25 cellular contexts compared by ENCODE assay signal in the genomic region with DNA sequence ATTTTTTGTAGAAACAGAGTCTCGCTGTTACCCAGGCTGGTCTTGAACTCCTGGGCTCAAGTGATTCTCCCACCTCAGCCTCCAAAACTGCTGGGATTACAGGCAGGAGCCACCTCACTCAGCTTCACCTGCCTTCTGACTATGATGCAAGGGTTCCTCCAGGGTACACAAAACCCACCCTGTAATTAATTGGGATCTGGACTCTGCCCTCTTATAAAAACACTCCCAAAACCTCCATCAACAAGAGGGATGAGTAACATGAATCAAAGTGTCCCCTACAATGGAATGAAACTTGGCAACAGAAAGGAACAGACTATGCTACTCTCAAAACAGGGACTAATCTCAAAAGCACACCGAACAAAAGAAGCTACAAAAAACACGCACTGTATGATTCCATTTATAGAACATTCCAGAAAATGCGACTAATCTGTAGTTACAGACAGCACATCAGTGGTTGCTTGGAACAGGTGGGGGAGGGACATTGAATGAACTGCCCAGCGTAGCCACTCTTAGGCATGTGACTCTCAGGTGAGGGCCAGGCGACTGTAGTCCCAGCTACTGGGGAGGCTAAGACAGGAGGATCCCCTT. TPM values are rescaled to one million over a fixed set of nuclear protein-coding genes. Genes with fewer than 3 reads are reported as not detected.
DNase-seq lines count a peak whose midpoint lies in the region; ATAC-seq and TF ChIP-seq lines count a peak whose summit lies in the region.
"Had no signal": no experiment of that assay in that cellular context is flagged by ENCODE, and none has a peak within 500 bp of the region (broad histone marks: within the 10 kb centered on the region; RNA-seq: fewer than 3 reads in every experiment).

No MANE protein-coding gene starts in this region.

- CTCF ChIA-PET in HEK293 (lab: Yijun Ruan, JAX): interaction anchor here (0.6 to 1.1 kb wide), 4 partner anchors 8 to 481 kb away, joined by 3 to 13 read pairs (median 4); no protein-coding TSS in a partner anchor

- no peaks in the 10 kb centered on the region for H3K4me1 Mint-ChIP-seq in type B pancreatic cell (ENCODE audit: unreplicated experiment)

- H3K9me3 Mint-ChIP-seq in type B pancreatic cell: no peaks in the 10 kb centered on the region
- H3K9me3 Mint-ChIP-seq: CD4-positive, alpha-beta memory T cell had no signal

- peak; percentile 65 for DNase-seq in SW480 (ENCODE audit: low spot score)
- DNase-seq in kidney tubule cell (ENCODE audit: low spot score): peak; percentile 17
- DNase-seq in type B pancreatic cell (ENCODE audit: extremely low spot score, unreplicated experiment): no peak
- DNase-seq in OCI-M1 (lab: John Stamatoyannopoulos, UW): no peak
- DNase-seq: C1 segment of cervical spinal cord; CD4-positive, alpha-beta memory T cell; COR-L47; DMS53; GM23248; H9; KG1; MG63; NCI-H1105 treated with DMSO at 0.1 percent for 48 hours; NCI-H146; NCI-H2029; NCI-H446 treated with DMSO at 0.1 percent for 48 hours; NCI-H526; NCI-H82; RPMI8226; SHP77 had no signal

- H3K27ac Mint-ChIP-seq in type B pancreatic cell: peak overlapping the region; percentile 15
- H3K27ac Mint-ChIP-seq: CD4-positive, alpha-beta memory T cell had no signal

- peak overlapping the region; percentile 33 for H3K4me3 Mint-ChIP-seq in type B pancreatic cell

- H3K4me3 ChIP-seq in HEK293 (ENCODE audit: low read depth, low read length): no peak overlapping the region
- H3K4me3 ChIP-seq: GM23248, MG63 had no signal

- H3K27ac ChIP-seq in HEK293 (ENCODE audit: extremely low read depth, low read depth, low read length): no peak overlapping the region
- H3K27ac ChIP-seq: GM23248 had no signal

- no peaks in the 10 kb centered on the region for H3K36me3 Mint-ChIP-seq in type B pancreatic cell
- H3K36me3 Mint-ChIP-seq: CD4-positive, alpha-beta memory T cell had no signal

- no peak for ATAC-seq in HG03139 (IDR thresholded peaks at IDR 0.05; ENCODE audit: unreplicated experiment)
- no peak for ATAC-seq in HG03565 (IDR thresholded peaks at IDR 0.05; ENCODE audit: unreplicated experiment)

- no peaks in the 10 kb centered on the region for H3K9me3 ChIP-seq in HEK293 (ENCODE audit: control insufficient read depth, insufficient read depth, low read depth, low read length)

- TF ChIP-seq CTCF in HEK293 (tag by site-specific recombination; IDR thresholded peaks at IDR 0.05) (no peak), type B pancreatic cell (conservative IDR thresholded peaks at IDR 0.05) (no peak)

- POLR2A ChIA-PET in HEK293 (lab: Yijun Ruan, JAX): interaction anchor here (0.5 kb wide), 1 partner anchor 434 kb away, joined by 8 read pairs; no protein-coding TSS in a partner anchor

- H3K36me3 ChIP-seq in HEK293 (ENCODE audit: control insufficient read depth in 2 of 2, insufficient read depth in 1 of 2, low read length in 2 of 2): no peaks in the 10 kb centered on the region
- H3K36me3 ChIP-seq: MG63 had no signal

- H3K4me1 ChIP-seq in HEK293 (ENCODE audit: control insufficient read depth, insufficient read depth, low read length): no peaks in the 10 kb centered on the region; the same call in 1 of the 2 replicates

- H3K27me3 Mint-ChIP-seq in type B pancreatic cell: peaks cover 25% of the 10 kb centered on the region

TF ChIP-seq in HEK293, 187 proteins besides CTCF, POLR2A, EP300 and RAD21:
- TF ChIP-seq SP7 (tag by site-specific recombination; IDR thresholded peaks at IDR 0.05): peak; percentile 84
- TF ChIP-seq, protein P1, sequence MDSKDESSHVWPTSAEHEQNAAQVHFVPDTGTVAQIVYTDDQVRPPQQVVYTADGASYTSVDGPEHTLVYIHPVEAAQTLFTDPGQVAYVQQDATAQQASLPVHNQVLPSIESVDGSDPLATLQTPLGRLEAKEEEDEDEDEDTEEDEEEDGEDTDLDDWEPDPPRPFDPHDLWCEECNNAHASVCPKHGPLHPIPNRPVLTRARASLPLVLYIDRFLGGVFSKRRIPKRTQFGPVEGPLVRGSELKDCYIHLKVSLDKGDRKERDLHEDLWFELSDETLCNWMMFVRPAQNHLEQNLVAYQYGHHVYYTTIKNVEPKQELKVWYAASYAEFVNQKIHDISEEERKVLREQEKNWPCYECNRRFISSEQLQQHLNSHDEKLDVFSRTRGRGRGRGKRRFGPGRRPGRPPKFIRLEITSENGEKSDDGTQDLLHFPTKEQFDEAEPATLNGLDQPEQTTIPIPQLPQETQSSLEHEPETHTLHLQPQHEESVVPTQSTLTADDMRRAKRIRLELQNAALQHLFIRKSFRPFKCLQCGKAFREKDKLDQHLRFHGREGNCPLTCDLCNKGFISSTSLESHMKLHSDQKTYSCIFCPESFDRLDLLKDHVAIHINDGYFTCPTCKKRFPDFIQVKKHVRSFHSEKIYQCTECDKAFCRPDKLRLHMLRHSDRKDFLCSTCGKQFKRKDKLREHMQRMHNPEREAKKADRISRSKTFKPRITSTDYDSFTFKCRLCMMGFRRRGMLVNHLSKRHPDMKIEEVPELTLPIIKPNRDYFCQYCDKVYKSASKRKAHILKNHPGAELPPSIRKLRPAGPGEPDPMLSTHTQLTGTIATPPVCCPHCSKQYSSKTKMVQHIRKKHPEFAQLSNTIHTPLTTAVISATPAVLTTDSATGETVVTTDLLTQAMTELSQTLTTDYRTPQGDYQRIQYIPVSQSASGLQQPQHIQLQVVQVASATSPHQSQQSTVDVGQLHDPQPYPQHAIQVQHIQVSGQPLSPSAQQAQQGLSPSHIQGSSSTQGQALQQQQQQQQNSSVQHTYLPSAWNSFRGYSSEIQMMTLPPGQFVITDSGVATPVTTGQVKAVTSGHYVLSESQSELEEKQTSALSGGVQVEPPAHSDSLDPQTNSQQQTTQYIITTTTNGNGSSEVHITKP (tag by site-specific recombination; IDR thresholded peaks at IDR 0.05): 0 out of 2 replicates have a peak, but pooled peaks have one; percentile 22
- no peak for TF ChIP-seq ZNF311 (tag by site-specific recombination; IDR thresholded peaks at IDR 0.05; ENCODE audit: borderline replicate concordance)
- TF ChIP-seq EGR2 (tag by site-specific recombination; IDR thresholded peaks at IDR 0.05; ENCODE audit: low read depth): no peak
- TF ChIP-seq, protein P2, sequence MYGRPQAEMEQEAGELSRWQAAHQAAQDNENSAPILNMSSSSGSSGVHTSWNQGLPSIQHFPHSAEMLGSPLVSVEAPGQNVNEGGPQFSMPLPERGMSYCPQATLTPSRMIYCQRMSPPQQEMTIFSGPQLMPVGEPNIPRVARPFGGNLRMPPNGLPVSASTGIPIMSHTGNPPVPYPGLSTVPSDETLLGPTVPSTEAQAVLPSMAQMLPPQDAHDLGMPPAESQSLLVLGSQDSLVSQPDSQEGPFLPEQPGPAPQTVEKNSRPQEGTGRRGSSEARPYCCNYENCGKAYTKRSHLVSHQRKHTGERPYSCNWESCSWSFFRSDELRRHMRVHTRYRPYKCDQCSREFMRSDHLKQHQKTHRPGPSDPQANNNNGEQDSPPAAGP (tag by site-specific recombination; IDR thresholded peaks at IDR 0.05): peak; percentile 75
- no peak for TF ChIP-seq ZNF629 (tag by site-specific recombination; IDR thresholded peaks at IDR 0.05)
- no peak for TF ChIP-seq ZFP41 (tag by site-specific recombination; IDR thresholded peaks at IDR 0.05; ENCODE audit: borderline replicate concordance)
- TF ChIP-seq KLF10 (tag by site-specific recombination; IDR thresholded peaks at IDR 0.05): no peak
- TF ChIP-seq KLF1 (tag by site-specific recombination; IDR thresholded peaks at IDR 0.05): peak; percentile 56
- TF ChIP-seq GLIS2 (tag by site-specific recombination; IDR thresholded peaks at IDR 0.05): no peak
- no peak for TF ChIP-seq ZNF366 (tag by site-specific recombination; conservative IDR thresholded peaks at IDR 0.05)

RNA-seq across cellular contexts. Expression of gene PRR36, which starts 3.2 kb away (rescaled TPM):
- total RNA-seq in type B pancreatic cell (ENCODE audit: low replicate concordance): 8.5 and 10.9 TPM in 2 replicates
- total RNA-seq: Daoy, GM23248, SK-MEL-5 had no signal

RNA-seq across cellular contexts. Expression of gene LRRC8E, which starts 11.0 kb away (rescaled TPM):
- total RNA-seq in type B pancreatic cell (ENCODE audit: low replicate concordance): 4.3 and 7.4 TPM in 2 replicates
- total RNA-seq: CD4-positive, alpha-beta memory T cell had no signal

RNA-seq across cellular contexts. Expression of gene MAP2K7, which starts 26.3 kb away (rescaled TPM):
- 38.2 and 42.2 TPM in 2 replicates for total RNA-seq in type B pancreatic cell (ENCODE audit: low replicate concordance)

RNA-seq across cellular contexts. Expression of gene TGFBR3L, which starts 37.3 kb away (rescaled TPM):
- total RNA-seq in type B pancreatic cell (ENCODE audit: low replicate concordance): 1.1 and 2.4 TPM in 2 replicates
- total RNA-seq: SK-MEL-5 had no signal

RNA-seq across cellular contexts. Expression of gene SNAPC2, which starts 42.8 kb away (rescaled TPM):
- total RNA-seq in type B pancreatic cell (ENCODE audit: low replicate concordance): 13.7 and 15.0 TPM in 2 replicates

Comparison
In these comparisons a context has a peak if more than half of its experiments do, and no peak if none do; other contexts are left out.
1. DNase-seq: peak in SW480 (single experiment) and kidney tubule cell (single experiment); none in type B pancreatic cell (single experiment) and OCI-M1 (single experiment).